9 cellular contexts compared by ENCODE assay signal in genomic region chr1:31802190-31803150, GRCh38. TPM values are rescaled to one million over a fixed set of nuclear protein-coding genes. Genes with fewer than 3 reads are reported as not detected.
DNase-seq lines count a peak whose midpoint lies in the region; ATAC-seq and TF ChIP-seq lines count a peak whose summit lies in the region.
"Had no signal": no experiment of that assay in that cellular context is flagged by ENCODE, and none has a peak within 500 bp of the region (broad histone marks: within the 10 kb centered on the region; RNA-seq: fewer than 3 reads in every experiment).

No MANE protein-coding gene starts in this region.

- H3K4me1 Mint-ChIP-seq in natural killer cell: peaks cover 4 to 9% of the 10 kb centered on the region in 2 donors

- peak overlapping the region; percentile 20 for H3K4me3 ChIP-seq in AG09309 (ENCODE audit: control insufficient read depth, low read depth, low read length)

- DNase-seq in AG09309 (ENCODE audit: low read depth): no peak
- peak; percentile 26 for DNase-seq in HCEC 1CT
- DNase-seq in dermis microvascular lymphatic vessel endothelial cell (ENCODE audit: low read depth in 2 of 2): peak; percentile 62 to 79
- no peak for DNase-seq in natural killer cell
- no peak for DNase-seq in C1 segment of cervical spinal cord (lab: John Stamatoyannopoulos, UW)
- no peak for DNase-seq in NCI-H446 treated with DMSO at 0.1 percent for 48 hours (lab: John Stamatoyannopoulos, UW)
- no peak for DNase-seq in ACHN
- no peak for DNase-seq in activated CD8-positive, alpha-beta memory T cell treated with anti-CD3 and anti-CD28 coated beads for 24 hours
- DNase-seq: SW 1271 had no signal

- peaks cover 0 to 9% of the 10 kb centered on the region in 2 donors for H3K27me3 Mint-ChIP-seq in natural killer cell (ENCODE audit: low read depth in 2 of 2)

- ATAC-seq in natural killer cell: no peak

- in situ Hi-C loops in ACHN (cut with HindIII; ENCODE audit: low pct_ligation_motif_present, low pct_unique_long_range_greater_than_20kb, low sequenced_read_pairs): no loop called here

- no peaks in the 10 kb centered on the region for H3K36me3 Mint-ChIP-seq in natural killer cell

- H3K27ac Mint-ChIP-seq in natural killer cell: no peak overlapping the region

- intact Hi-C loops in natural killer cell (cut with micrococcal nuclease): no loop called here

- TF ChIP-seq CTCF in AG09309 (IDR thresholded peaks at IDR 0.05; ENCODE audit: control insufficient read depth, insufficient read depth, low read depth, low read length, missing control alignments) (no peak), natural killer cell (IDR thresholded peaks at IDR 0.05) (no peak)

- H3K4me3 Mint-ChIP-seq in natural killer cell: peak overlapping the region; percentile 42

- H3K9me3 Mint-ChIP-seq in natural killer cell: no peaks in the 10 kb centered on the region

RNA-seq across cellular contexts. Expression of gene SPOCD1, which starts 13.4 kb away (rescaled TPM):
- total RNA-seq in dermis microvascular lymphatic vessel endothelial cell (2.5 and 4.0 TPM in 2 replicates), natural killer cell (under 1 TPM in 2 of 3 donors, not detected in 1; 0.54 to 0.68 TPM)

RNA-seq across cellular contexts. Expression of gene ADGRB2, which starts 38.3 kb away (rescaled TPM):
- total RNA-seq in dermis microvascular lymphatic vessel endothelial cell (0.26 and 0.51 TPM in 2 replicates), natural killer cell (10 to 100 TPM in 2 of 3 donors, 1 to 10 TPM in 1; 7.6 to 19.9 (median 12.8) TPM)

Comparison
In these comparisons a context has a peak if more than half of its experiments do, and no peak if none do; other contexts are left out.
1. DNase-seq: peak in HCEC 1CT (single experiment) and dermis microvascular lymphatic vessel endothelial cell (2 of 2); none in AG09309 (single experiment), natural killer cell (single experiment), C1 segment of cervical spinal cord (0 of 14), NCI-H446 treated with DMSO at 0.1 percent for 48 hours (single experiment), ACHN (single experiment) and activated CD8-positive, alpha-beta memory T cell treated with anti-CD3 and anti-CD28 coated beads for 24 hours (single experiment).